14 cellular contexts compared by ENCODE assay signal in the genomic region with DNA sequence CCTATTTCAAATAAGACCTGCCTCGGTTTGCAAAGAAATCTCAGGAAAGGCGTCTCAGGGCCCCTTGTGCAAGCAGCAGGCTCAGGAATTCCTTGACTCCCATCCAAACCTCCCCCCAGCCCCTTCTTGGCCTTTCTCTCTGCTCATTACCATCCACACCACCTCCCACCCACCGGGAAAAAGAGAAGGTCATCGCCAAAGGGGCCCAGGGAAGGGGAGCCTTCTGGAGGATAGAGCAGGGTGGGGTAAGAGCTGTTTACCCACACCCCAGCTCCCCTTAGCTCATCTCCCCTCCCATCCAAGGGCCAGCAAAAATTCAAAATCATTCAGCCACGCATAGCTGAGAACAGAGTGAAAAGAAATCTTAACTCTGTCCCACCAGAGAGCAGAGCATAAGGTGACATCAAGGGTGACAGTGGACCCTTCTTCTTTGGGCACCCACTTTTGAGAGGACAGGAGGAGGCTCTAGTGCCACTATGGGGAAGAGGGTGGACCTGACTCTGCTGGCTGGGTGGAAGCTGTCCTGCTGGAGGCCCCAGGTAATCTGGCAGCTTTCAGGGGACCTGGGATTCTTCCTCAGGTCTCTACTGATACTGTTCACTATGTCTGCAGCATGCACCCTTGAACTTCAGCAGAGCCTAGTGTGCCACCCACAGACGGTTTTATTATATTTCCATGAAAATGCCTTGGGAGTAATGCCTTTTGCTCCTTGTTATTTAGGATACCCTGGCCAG. TPM values are rescaled to one million over a fixed set of nuclear protein-coding genes. Genes with fewer than 3 reads are reported as not detected.
"Had no signal": no experiment of that assay in that cellular context is flagged by ENCODE, and none has a peak within 500 bp of the region (broad histone marks: within the 10 kb centered on the region; RNA-seq: fewer than 3 reads in every experiment).

No MANE protein-coding gene starts in this region.

- H3K27ac ChIP-seq: lower lobe of right lung, right atrium auricular region, WERI-Rb-1 had no signal

- H3K36me3 ChIP-seq: lower lobe of right lung, right atrium auricular region, WERI-Rb-1 had no signal

- H3K4me3 ChIP-seq: lower lobe of right lung, right atrium auricular region had no signal

- H3K9me3 ChIP-seq: lower lobe of right lung, right atrium auricular region had no signal

- H3K36me3 Mint-ChIP-seq: activated naive CD8-positive, alpha-beta T cell had no signal

- H3K27ac Mint-ChIP-seq: activated naive CD8-positive, alpha-beta T cell had no signal

- ATAC-seq: esophagus mucosa, lower lobe of right lung had no signal

- H3K4me3 Mint-ChIP-seq: activated naive CD8-positive, alpha-beta T cell had no signal

- H3K27me3 ChIP-seq: right atrium auricular region had no signal

- DNase-seq: activated CD4-positive, alpha-beta T cell treated with anti-CD3 and anti-CD28 coated beads for 1 hour; activated CD4-positive, alpha-beta T cell treated with anti-CD3 and anti-CD28 coated beads, Interleukin-2, amount 50 U/mL, for 4 hours; activated gamma-delta T cell; effector CD4-positive, alpha-beta T cell; lower lobe of right lung; stimulated activated CD4-positive, alpha-beta T cell treated with anti-CD3 and anti-CD28 coated beads, Interleukin-12 subunit alpha, Interleukin-12 subunit beta, amount 100 ng/mL, for 4 hours; stimulated activated CD4-positive, alpha-beta T cell treated with anti-CD3 and anti-CD28 coated beads, Interleukin-1b, Interleukin-23, amount 100 ng/mL, for 48 hours; stimulated activated CD8-positive, alpha-beta memory T cell treated with anti-CD3 and anti-CD28 coated beads, Interleukin-4, amount 100 ng/mL, for 48 hours; stimulated activated naive CD4-positive, alpha-beta T cell; WERI-Rb-1 had no signal

RNA-seq across cellular contexts. Expression of gene WNT2B, which starts 3.9 kb away (rescaled TPM):
- total RNA-seq: T-helper 2 cell treated with Interferon-gamma antibody and Interleukin-4, amounts not matched to agents 100 ng/mL and 5 ng/mL, for 36 hours had no signal
